Comparison of ENCODE assay signal across 14 cellular contexts in genomic region chr4:76623217-76624060, GRCh38.
DNase-seq lines count a peak whose midpoint lies in the region; ATAC-seq, FAIRE-seq and TF ChIP-seq lines count a peak whose summit lies in the region.
"Had no signal": no experiment of that assay in that cellular context is flagged by ENCODE, and none has a peak within 500 bp of the region (broad histone marks: within the 10 kb centered on the region; RNA-seq: fewer than 3 reads in every experiment).

No MANE protein-coding gene starts in this region.

- peak in 1 of 8 donors; percentile 46 for ATAC-seq in heart right ventricle
- ATAC-seq in aorta (ENCODE audit: low FRiP score): no peak
- ATAC-seq in GM18517 (IDR thresholded peaks at IDR 0.05; ENCODE audit: unreplicated experiment): no peak

- H3K4me3 ChIP-seq in heart right ventricle: no peak overlapping the region
- no peak overlapping the region for H3K4me3 ChIP-seq in aorta (ENCODE audit: low read length in 2 of 2)

- H3K4me3 Mint-ChIP-seq in nephron: peak overlapping the region in 2 of 3 experiments; percentile 6 to 17

- DNase-seq in heart right ventricle (no peak), cardiac septum (ENCODE audit: low spot score) (no peak), aorta (no peak), medulla oblongata (ENCODE audit: extremely low spot score) (no peak), NCI-H526 treated with DMSO at 0.1 percent for 48 hours (lab: John Stamatoyannopoulos, UW) (no peak)
- DNase-seq: foreskin melanocyte; NCI-H1930; NK-92 treated with Interleukin-12 subunit alpha and Interleukin-12 subunit beta, amount 100 ng/mL, for 24 hours had no signal

- peak; percentile 81 for FAIRE-seq in endometrium (lab: Jason Lieb, UNC)
- FAIRE-seq: colon, GM12891 had no signal

- intact Hi-C loops in heart right ventricle (cut with DNase I): no loop called here
- intact Hi-C loops in cardiac septum (cut with DNase I): no loop called here
- intact Hi-C loops in aorta (cut with DNase I): no loop called here

- H3K36me3 Mint-ChIP-seq in nephron (ENCODE audit: low read depth): no peaks in the 10 kb centered on the region

- TF ChIP-seq CTCF in heart right ventricle (IDR thresholded peaks at IDR 0.05) (no peak), nephron (IDR thresholded peaks at IDR 0.05; ENCODE audit: unreplicated experiment in 3 of 3) (no peak)

- WGBS in heart right ventricle, 2 donors: 74 to 78% methylated on average over 4 of the region's 4 CpGs
- WGBS in aorta, 2 donors: 5 to 9% methylated on average over 4 of the region's 4 CpGs

- H3K9me3 ChIP-seq in heart right ventricle (no peaks in the 10 kb centered on the region), aorta (ENCODE audit: control insufficient read depth, low read length) (no peaks in the 10 kb centered on the region)

- H3K4me1 ChIP-seq in heart right ventricle (peaks cover 3 to 45% (median 21%) of the 10 kb centered on the region in 9 donors), aorta (ENCODE audit: control insufficient read depth in 1 of 2, insufficient read depth in 2 of 2, low read length in 2 of 2) (peaks cover 3 to 16% of the 10 kb centered on the region in 2 donors)
- H3K4me1 ChIP-seq: parathyroid adenoma had no signal

- H3K27ac Mint-ChIP-seq in nephron: peak overlapping the region; percentile 67 to 95 (median 83)

- H3K27ac ChIP-seq in heart right ventricle (peak overlapping the region in 7 of 10 donors; percentile 13 to 68 (median 66)), aorta (ENCODE audit: low read depth in 1 of 2, low read length in 2 of 2) (peak overlapping the region; percentile 81 to 96)
- H3K27ac ChIP-seq: parathyroid adenoma had no signal

- H3K27me3 ChIP-seq in heart right ventricle (no peaks in the 10 kb centered on the region), aorta (ENCODE audit: control insufficient read depth in 1 of 2, insufficient read depth in 2 of 2, low read length in 1 of 2) (no peaks in the 10 kb centered on the region)

- peaks cover 38% of the 10 kb centered on the region for H3K4me1 Mint-ChIP-seq in nephron

- H3K27me3 Mint-ChIP-seq in nephron (ENCODE audit: low read depth): peaks cover 4% of the 10 kb centered on the region

- H3K9me3 Mint-ChIP-seq in nephron: no peaks in the 10 kb centered on the region

- H3K36me3 ChIP-seq in heart right ventricle: no peaks in the 10 kb centered on the region
- no peaks in the 10 kb centered on the region for H3K36me3 ChIP-seq in aorta (ENCODE audit: control insufficient read depth in 1 of 2, insufficient read depth in 2 of 2, low read length in 1 of 2)
